Comparison of ENCODE assay signal across 8 cellular contexts in the genomic region with DNA sequence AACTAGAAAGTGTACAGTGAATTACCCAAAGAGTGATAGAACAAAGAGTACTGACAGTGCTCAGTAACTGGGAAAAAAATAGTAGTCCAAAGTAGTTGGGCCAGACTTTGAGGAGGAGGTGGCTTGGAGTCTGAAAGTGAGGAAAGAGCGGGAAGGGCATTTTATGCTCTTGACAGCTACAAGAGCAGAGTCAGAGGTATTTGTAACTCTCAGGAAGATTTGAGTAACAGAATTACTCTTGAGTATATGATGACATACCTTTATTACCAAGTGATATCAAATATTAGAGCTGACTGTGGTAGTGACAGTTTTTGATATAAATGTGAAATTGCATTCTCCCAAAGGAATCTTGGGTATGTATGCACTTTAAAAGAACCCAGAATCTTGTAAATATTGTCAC. TPM values are rescaled to one million over a fixed set of nuclear protein-coding genes. Genes with fewer than 3 reads are reported as not detected.
DNase-seq lines count a peak whose midpoint lies in the region; ATAC-seq, FAIRE-seq and TF ChIP-seq lines count a peak whose summit lies in the region.

No MANE protein-coding gene starts in this region.

- 28% methylated on average over 1 of the region's 1 CpG for WGBS in right cardiac atrium

- DNase-seq in right cardiac atrium: no peak
- no peak for DNase-seq in right atrium auricular region (ENCODE audit: low spot score)
- no peak for DNase-seq in keratinocyte (ENCODE audit: low read depth, low spot score)
- no peak for DNase-seq in vagina (ENCODE audit: extremely low spot score in 2 of 2)
- DNase-seq in GM20000 (ENCODE audit: low spot score): no peak
- no peak for DNase-seq in H4 (ENCODE audit: low spot score)

- ATAC-seq in right cardiac atrium: no peak
- no peak for ATAC-seq in HG03457 (IDR thresholded peaks at IDR 0.05; ENCODE audit: unreplicated experiment)

- H3K27me3 Mint-ChIP-seq in activated naive CD8-positive, alpha-beta T cell: no peaks in the 10 kb centered on the region

- H3K9me3 ChIP-seq in right cardiac atrium (ENCODE audit: control insufficient read depth, low read length): no peaks in the 10 kb centered on the region
- no peaks in the 10 kb centered on the region for H3K9me3 ChIP-seq in right atrium auricular region
- H3K9me3 ChIP-seq in keratinocyte (ENCODE audit: control insufficient read depth, low read depth, low read length): no peaks in the 10 kb centered on the region
- H3K9me3 ChIP-seq in vagina: no peaks in the 10 kb centered on the region

- H3K4me3 ChIP-seq in right cardiac atrium (ENCODE audit: low read length) (peak overlapping the region; percentile 60), right atrium auricular region (peak overlapping the region in 1 of 2 donors; percentile 95), keratinocyte (ENCODE audit: control insufficient read depth in 2 of 3, extremely low read depth in 1 of 3, insufficient read depth in 2 of 3, low read depth in 1 of 3, low read length in 3 of 3) (peak overlapping the region; percentile 72 to 90 (median 88)), vagina (peak overlapping the region in 1 of 2 donors; percentile 97)

- no peaks in the 10 kb centered on the region for H3K36me3 Mint-ChIP-seq in activated naive CD8-positive, alpha-beta T cell

- peaks cover 10% of the 10 kb centered on the region for H3K4me1 ChIP-seq in right cardiac atrium (ENCODE audit: control insufficient read depth, insufficient read depth, low read length)
- H3K4me1 ChIP-seq in right atrium auricular region: peaks cover 0 to 50% of the 10 kb centered on the region in 2 donors
- peaks cover 43% of the 10 kb centered on the region for H3K4me1 ChIP-seq in keratinocyte (ENCODE audit: control insufficient read depth, extremely low read depth, insufficient read depth, low read length)
- H3K4me1 ChIP-seq in vagina: peaks cover 72% of the 10 kb centered on the region

- H2AFZ ChIP-seq in keratinocyte (ENCODE audit: control insufficient read depth, low read length): no peak overlapping the region

- no peaks in the 10 kb centered on the region for H3K27me3 ChIP-seq in right cardiac atrium (ENCODE audit: control insufficient read depth, insufficient read depth)
- H3K27me3 ChIP-seq in right atrium auricular region: no peaks in the 10 kb centered on the region
- H3K27me3 ChIP-seq in keratinocyte (ENCODE audit: control insufficient read depth, extremely low read depth, insufficient read depth, low read length): no peaks in the 10 kb centered on the region
- no peaks in the 10 kb centered on the region for H3K27me3 ChIP-seq in vagina

- dilution Hi-C loops in keratinocyte (cut with MboI; ENCODE audit: extremely low pct_ligation_motif_present, low sequenced_read_pairs): no loop called here

- H3K27ac Mint-ChIP-seq in activated naive CD8-positive, alpha-beta T cell: peak overlapping the region; percentile 64

- peaks cover 3% of the 10 kb centered on the region for H4K20me1 ChIP-seq in keratinocyte (ENCODE audit: control insufficient read depth, extremely low read depth, insufficient read depth, low read length)

- H3K79me2 ChIP-seq in keratinocyte (ENCODE audit: control insufficient read depth, insufficient read depth, low read length): peaks cover 69% of the 10 kb centered on the region

- TF ChIP-seq POLR2A in vagina (IDR thresholded peaks at IDR 0.05): no peak

- peaks cover 62% of the 10 kb centered on the region for H3K4me1 Mint-ChIP-seq in activated naive CD8-positive, alpha-beta T cell (ENCODE audit: low read depth)

- H3K9me3 Mint-ChIP-seq in activated naive CD8-positive, alpha-beta T cell (ENCODE audit: low read depth): no peaks in the 10 kb centered on the region

- peak overlapping the region; percentile 66 for H3K4me2 ChIP-seq in keratinocyte (ENCODE audit: control insufficient read depth, extremely low read depth, insufficient read depth, low read depth, low read length)

- intact Hi-C loops in right cardiac atrium (cut with DNase I): no loop called here
- intact Hi-C loops in vagina (cut with DNase I): no loop called here

- peak; percentile 71 for FAIRE-seq in keratinocyte (lab: Jason Lieb, UNC)

- H3K9ac ChIP-seq in keratinocyte (ENCODE audit: control insufficient read depth, extremely low read depth, insufficient read depth, low read length): no peak overlapping the region

- no peaks in the 10 kb centered on the region for H3K36me3 ChIP-seq in right atrium auricular region
- no peaks in the 10 kb centered on the region for H3K36me3 ChIP-seq in keratinocyte (ENCODE audit: control insufficient read depth in 2 of 2, extremely low read depth in 1 of 2, insufficient read depth in 2 of 2, low read length in 2 of 2)
- H3K36me3 ChIP-seq in vagina: no peaks in the 10 kb centered on the region

- TF ChIP-seq CTCF in right atrium auricular region (IDR thresholded peaks at IDR 0.05): no peak
- TF ChIP-seq CTCF in keratinocyte (optimal IDR thresholded peaks at IDR 0.05 in 1 of 3, IDR thresholded peaks at IDR 0.05 in 1 of 3, conservative IDR thresholded peaks at IDR 0.05 in 1 of 3; ENCODE audit: extremely low read depth in 1 of 3, insufficient read depth in 2 of 3, low read length in 3 of 3): no peak
- TF ChIP-seq CTCF in vagina (IDR thresholded peaks at IDR 0.05): no peak
- TF ChIP-seq CTCF in GM20000 (IDR thresholded peaks at IDR 0.05; ENCODE audit: extremely low read depth, missing control alignments): no peak

- H3K9me1 ChIP-seq in keratinocyte (ENCODE audit: control insufficient read depth, extremely low read depth, insufficient read depth, low read length): peaks cover 2% of the 10 kb centered on the region

- H3K27ac ChIP-seq in right cardiac atrium (ENCODE audit: low read length) (no peak overlapping the region), right atrium auricular region (peak overlapping the region in 1 of 2 donors; percentile 93), keratinocyte (ENCODE audit: control insufficient read depth, insufficient read depth, low read length) (no peak overlapping the region), vagina (peak overlapping the region; percentile 99)

- H3K4me3 Mint-ChIP-seq in activated naive CD8-positive, alpha-beta T cell: peak overlapping the region; percentile 99

RNA-seq across cellular contexts. Expression of gene SLAIN2, which starts 2.2 kb away (rescaled TPM):
- total RNA-seq in right cardiac atrium (100 to 1,000 TPM; 119 to 123 (median 120) TPM), right atrium auricular region (100 to 1,000 TPM in 1 of 2 donors, 10 to 100 TPM in 1; 82.1 to 199 TPM), vagina (39.5 TPM)
- polyA plus RNA-seq in right cardiac atrium (46.1 TPM), keratinocyte (57.0 to 72.4 TPM (median 69.1 TPM) in 3 replicates)
- polyA plus RNA-seq in keratinocyte (2011; ENCODE audit: low read depth): 165 TPM
- 66.9 and 127 TPM in 2 replicates for polyA plus RNA-seq in keratinocyte (2011; cell fraction: cytosol; rRNA removed)
- polyA plus RNA-seq in keratinocyte (2011; cell fraction: nucleus; rRNA removed): 86.3 and 92.6 TPM in 2 replicates
- 61.0 and 120 TPM in 2 replicates for polyA plus RNA-seq in keratinocyte (2012; ENCODE audit: low replicate concordance)
- 45.3 to 69.1 TPM (median 46.9 TPM) in 3 replicates for polyA minus RNA-seq in keratinocyte
- 22.8 TPM for polyA minus RNA-seq in keratinocyte (2011; cell fraction: cytosol; rRNA and poly(A)+ RNA removed)
- polyA minus RNA-seq in keratinocyte (2011; cell fraction: nucleus; rRNA and poly(A)+ RNA removed): 28.4 and 62.3 TPM in 2 replicates
- total RNA-seq in H4 (2014; rRNA removed; shearing (Covaris generic)): 36.3 and 72.3 TPM in 2 replicates
